Comparison of ENCODE assay signal across 16 cellular contexts in genomic region chr1:177589166-177589565, GRCh38.
"Had no signal": no experiment of that assay in that cellular context is flagged by ENCODE, and none has a peak within 500 bp of the region (broad histone marks: within the 10 kb centered on the region; RNA-seq: fewer than 3 reads in every experiment).

No MANE protein-coding gene starts in this region.

- H3K27me3 Mint-ChIP-seq: activated CD8-positive, alpha-beta T cell treated with anti-CD3 and anti-CD28 coated beads for 36 hours; type B pancreatic cell had no signal

- DNase-seq: activated CD4-positive, alpha-beta T cell treated with anti-CD3 and anti-CD28 coated beads for 4 hours; activated CD8-positive, alpha-beta memory T cell treated with anti-CD3 and anti-CD28 coated beads, Interleukin-2, amount 50 U/mL, for 4 hours; activated CD8-positive, alpha-beta T cell treated with anti-CD3 and anti-CD28 coated beads for 36 hours; activated naive CD4-positive, alpha-beta T cell; foreskin melanocyte; head of caudate nucleus; left cardiac atrium; natural killer cell; psoas muscle; sigmoid colon; stimulated activated CD4-positive, alpha-beta T cell treated with anti-CD3 and anti-CD28 coated beads, Interleukin-2, amount 100 ng/mL, for 24 hours; stimulated activated naive CD4-positive, alpha-beta T cell had no signal

- H3K4me3 Mint-ChIP-seq: activated CD8-positive, alpha-beta T cell treated with anti-CD3 and anti-CD28 coated beads for 36 hours; activated T-helper 1 cell treated with anti-CD3 and anti-CD28 coated beads, Interleukin-12 subunit alpha, Interleukin-12 subunit beta, Interleukin-2, Interleukin-4 antibody, amounts not matched to agents 30 ng/mL and 10 ng/mL and 1 ng/mL, durations not matched to agents 14 hours and 24 hours and 36 hours; natural killer cell; type B pancreatic cell had no signal

- H3K27ac ChIP-seq: ascending aorta, psoas muscle, sigmoid colon had no signal

- H3K4me3 ChIP-seq: ascending aorta, lung, psoas muscle, sigmoid colon had no signal

- H3K4me1 ChIP-seq: ascending aorta, psoas muscle, sigmoid colon had no signal

- ATAC-seq: activated CD8-positive, alpha-beta T cell treated with anti-CD3 and anti-CD28 coated beads for 36 hours; left cardiac atrium; natural killer cell; psoas muscle had no signal

- H3K9me3 ChIP-seq: ascending aorta, psoas muscle, sigmoid colon had no signal

- H3K36me3 ChIP-seq: ascending aorta, sigmoid colon had no signal

- H3K4me1 Mint-ChIP-seq: natural killer cell had no signal

- H3K36me3 Mint-ChIP-seq: type B pancreatic cell had no signal

- H3K9me3 Mint-ChIP-seq: type B pancreatic cell had no signal

- H3K27me3 ChIP-seq: ascending aorta, sigmoid colon had no signal
